In the genomic region with DNA sequence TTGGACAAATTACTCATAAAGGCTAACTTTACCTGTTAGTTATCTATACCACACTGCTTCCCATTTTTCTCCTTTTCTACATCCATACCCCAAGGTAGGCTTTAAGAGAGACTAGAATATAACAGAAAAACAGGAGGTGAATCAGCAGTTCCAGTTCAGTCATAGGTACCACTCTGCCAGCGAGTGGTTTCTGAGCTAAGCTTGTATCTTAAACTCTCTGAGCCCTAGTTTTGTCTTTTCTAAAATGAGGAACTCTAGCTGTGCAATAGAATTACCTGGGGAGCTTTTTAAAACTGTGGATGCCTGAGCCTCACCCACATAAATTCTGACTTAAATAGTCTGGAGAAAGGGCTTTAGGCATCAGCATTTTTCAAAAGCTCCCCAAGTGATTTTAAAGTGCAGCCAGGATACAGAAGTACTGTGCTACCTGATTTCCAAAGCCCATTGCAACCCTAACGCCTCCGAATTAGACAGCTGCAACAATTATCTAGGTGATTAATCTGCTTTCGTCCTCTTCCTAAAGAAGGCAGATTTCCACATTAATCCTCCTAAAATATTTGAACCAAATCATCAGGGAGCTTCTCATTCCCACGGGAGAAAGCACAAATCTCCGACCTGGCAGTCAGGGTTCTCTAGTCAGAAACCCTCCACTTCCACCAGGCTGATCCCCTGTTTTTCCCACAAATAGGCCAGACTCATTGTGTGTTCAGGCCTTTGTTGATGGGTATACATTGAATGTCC, we compare ENCODE assay signal across 21 cellular contexts. TPM values are rescaled to one million over a fixed set of nuclear protein-coding genes. Genes with fewer than 3 reads are reported as not detected.
A peak's percentile ranks its signal among the peaks of the same experiment; 100 is the strongest.
DNase-seq lines count a peak whose midpoint lies in the region; ATAC-seq lines count a peak whose summit lies in the region.
"Had no signal": no experiment of that assay in that cellular context is flagged by ENCODE, and none has a peak within 500 bp of the region (broad histone marks: within the 10 kb centered on the region; RNA-seq: fewer than 3 reads in every experiment).

No MANE protein-coding gene starts in this region.

- H3K27me3 ChIP-seq in right cardiac atrium (ENCODE audit: control insufficient read depth, insufficient read depth): no peaks in the 10 kb centered on the region
- H3K27me3 ChIP-seq: cardiac muscle cell, tibial artery had no signal

- no peak for DNase-seq in activated CD4-positive, alpha-beta T cell treated with anti-CD3 and anti-CD28 coated beads for 36 hours
- DNase-seq in activated CD4-positive, alpha-beta T cell treated with anti-CD3 and anti-CD28 coated beads, Interleukin-2, amount 10 ng/mL, durations not matched to agents 24 days and 14 days: no peak
- DNase-seq in NCI-H146 (lab: John Stamatoyannopoulos, UW): peak; percentile 43
- no peak for DNase-seq in central memory CD8-positive, alpha-beta T cell (ENCODE audit: low spot score in 2 of 2)
- DNase-seq in putamen (ENCODE audit: low spot score): peak; percentile 72
- no peak for DNase-seq in mesenteric fat pad (ENCODE audit: low spot score)
- DNase-seq in right cardiac atrium: no peak
- no peak for DNase-seq in NCI-H446 treated with DMSO at 0.1 percent for 48 hours (lab: John Stamatoyannopoulos, UW)
- DNase-seq: activated naive CD4-positive, alpha-beta T cell; amniotic stem cell; immature natural killer cell; NCI-H1694 treated with DMSO at 0.1 percent for 48 hours; NCI-H226; NK-92 treated with Interleukin-12 subunit alpha and Interleukin-12 subunit beta, amount 100 ng/mL, for 24 hours; stimulated activated naive CD8-positive, alpha-beta T cell treated with anti-CD3 and anti-CD28 coated beads, Interleukin-15, Interleukin-2, amounts not matched to agents 100 U/mL and 50 U/mL, for 24 hours; T-cell had no signal

- no peaks in the 10 kb centered on the region for H3K9me3 ChIP-seq in right cardiac atrium (ENCODE audit: control insufficient read depth, low read length)
- H3K9me3 ChIP-seq: tibial artery had no signal

- H3K27ac ChIP-seq in right cardiac atrium (ENCODE audit: low read length): no peak overlapping the region
- H3K27ac ChIP-seq: cardiac muscle cell, KMS-11, tibial artery had no signal

- no peaks in the 10 kb centered on the region for H3K27me3 Mint-ChIP-seq in activated CD4-positive, alpha-beta T cell treated with anti-CD3 and anti-CD28 coated beads for 36 hours
- H3K27me3 Mint-ChIP-seq in activated CD4-positive, alpha-beta T cell treated with anti-CD3 and anti-CD28 coated beads, Interleukin-2, amount 10 ng/mL, durations not matched to agents 24 days and 14 days: no peaks in the 10 kb centered on the region
- H3K27me3 Mint-ChIP-seq in central memory CD8-positive, alpha-beta T cell: no peaks in the 10 kb centered on the region
- H3K27me3 Mint-ChIP-seq: T-cell had no signal

- no peak overlapping the region for H3K27ac Mint-ChIP-seq in activated CD4-positive, alpha-beta T cell treated with anti-CD3 and anti-CD28 coated beads for 36 hours
- no peak overlapping the region for H3K27ac Mint-ChIP-seq in activated CD4-positive, alpha-beta T cell treated with anti-CD3 and anti-CD28 coated beads, Interleukin-2, amount 10 ng/mL, durations not matched to agents 24 days and 14 days
- H3K27ac Mint-ChIP-seq in central memory CD8-positive, alpha-beta T cell (ENCODE audit: low read depth): peak overlapping the region; percentile 35

- POLR2A ChIA-PET in activated CD4-positive, alpha-beta T cell treated with anti-CD3 and anti-CD28 coated beads for 36 hours (lab: Charles Lee): interaction anchor here (1.2 kb wide), 1 partner anchor 96 kb away, joined by 4 read pairs; the partner anchor contains the start of gene TBCC

- H3K4me3 ChIP-seq in right cardiac atrium (ENCODE audit: low read length): no peak overlapping the region
- H3K4me3 ChIP-seq: cardiac muscle cell, smooth muscle cell, tibial artery had no signal

- CTCF ChIA-PET in activated CD4-positive, alpha-beta T cell treated with anti-CD3 and anti-CD28 coated beads for 36 hours (lab: Charles Lee): interaction anchor here (0.7 to 1.2 kb wide), 2 partner anchors 49 to 59 kb away, joined by 3 to 4 read pairs; no protein-coding TSS in a partner anchor

- intact Hi-C loops in activated CD4-positive, alpha-beta T cell treated with anti-CD3 and anti-CD28 coated beads for 36 hours (cut with DNase I, micrococcal nuclease): no loop called here
- intact Hi-C loops in activated CD4-positive, alpha-beta T cell treated with anti-CD3 and anti-CD28 coated beads, Interleukin-2, amount 10 ng/mL, durations not matched to agents 24 days and 14 days (cut with micrococcal nuclease): no loop called here
- intact Hi-C loops in right cardiac atrium (cut with DNase I): no loop called here

- H3K36me3 Mint-ChIP-seq in activated CD4-positive, alpha-beta T cell treated with anti-CD3 and anti-CD28 coated beads for 36 hours (ENCODE audit: low read depth): peaks cover 10% of the 10 kb centered on the region
- peaks cover 13% of the 10 kb centered on the region for H3K36me3 Mint-ChIP-seq in activated CD4-positive, alpha-beta T cell treated with anti-CD3 and anti-CD28 coated beads, Interleukin-2, amount 10 ng/mL, durations not matched to agents 24 days and 14 days (ENCODE audit: low read depth)
- H3K36me3 Mint-ChIP-seq in central memory CD8-positive, alpha-beta T cell (ENCODE audit: insufficient read depth): peaks cover 26% of the 10 kb centered on the region

- ATAC-seq in activated CD4-positive, alpha-beta T cell treated with anti-CD3 and anti-CD28 coated beads for 36 hours: peak; percentile 65
- ATAC-seq in central memory CD8-positive, alpha-beta T cell (replicated peaks; ENCODE audit: extremely low read depth, poor library complexity, severe bottlenecking): no peak
- no peak for ATAC-seq in right cardiac atrium
- ATAC-seq: Panc1; stimulated activated naive CD8-positive, alpha-beta T cell treated with anti-CD3 and anti-CD28 coated beads, Interleukin-15, Interleukin-2, amounts not matched to agents 100 U/mL and 50 U/mL, for 24 hours; T-cell had no signal

- H3K4me1 Mint-ChIP-seq in activated CD4-positive, alpha-beta T cell treated with anti-CD3 and anti-CD28 coated beads for 36 hours: peaks cover 27% of the 10 kb centered on the region
- H3K4me1 Mint-ChIP-seq in activated CD4-positive, alpha-beta T cell treated with anti-CD3 and anti-CD28 coated beads, Interleukin-2, amount 10 ng/mL, durations not matched to agents 24 days and 14 days: peaks cover 4% of the 10 kb centered on the region
- peaks cover 18% of the 10 kb centered on the region for H3K4me1 Mint-ChIP-seq in central memory CD8-positive, alpha-beta T cell

- WGBS in right cardiac atrium: 85% methylated on average over 6 of the region's 6 CpGs

- no peaks in the 10 kb centered on the region for H3K4me1 ChIP-seq in right cardiac atrium (ENCODE audit: control insufficient read depth, insufficient read depth, low read length)
- H3K4me1 ChIP-seq: tibial artery had no signal

- no peaks in the 10 kb centered on the region for H3K9me3 Mint-ChIP-seq in activated CD4-positive, alpha-beta T cell treated with anti-CD3 and anti-CD28 coated beads for 36 hours (ENCODE audit: low read depth)
- H3K9me3 Mint-ChIP-seq in activated CD4-positive, alpha-beta T cell treated with anti-CD3 and anti-CD28 coated beads, Interleukin-2, amount 10 ng/mL, durations not matched to agents 24 days and 14 days: no peaks in the 10 kb centered on the region
- no peaks in the 10 kb centered on the region for H3K9me3 Mint-ChIP-seq in central memory CD8-positive, alpha-beta T cell
- H3K9me3 Mint-ChIP-seq: immature natural killer cell, T-cell had no signal

- H3K4me3 Mint-ChIP-seq in activated CD4-positive, alpha-beta T cell treated with anti-CD3 and anti-CD28 coated beads for 36 hours: no peak overlapping the region
- no peak overlapping the region for H3K4me3 Mint-ChIP-seq in activated CD4-positive, alpha-beta T cell treated with anti-CD3 and anti-CD28 coated beads, Interleukin-2, amount 10 ng/mL, durations not matched to agents 24 days and 14 days
- H3K4me3 Mint-ChIP-seq in central memory CD8-positive, alpha-beta T cell: no peak overlapping the region
- H3K4me3 Mint-ChIP-seq: immature natural killer cell, T-cell had no signal

RNA-seq across cellular contexts. Expression of gene RPL7L1, which starts 37.4 kb away (rescaled TPM):
- 100 to 1,000 TPM; 124 to 152 TPM for total RNA-seq in activated CD4-positive, alpha-beta T cell treated with anti-CD3 and anti-CD28 coated beads for 36 hours
- 182 and 189 TPM in 2 replicates for total RNA-seq in activated CD4-positive, alpha-beta T cell treated with anti-CD3 and anti-CD28 coated beads, Interleukin-2, amount 10 ng/mL, durations not matched to agents 24 days and 14 days
- 82.2 TPM for total RNA-seq in mesenteric fat pad
- 10 to 100 TPM; 50.5 to 59.1 (median 51.7) TPM for total RNA-seq in right cardiac atrium
- polyA plus RNA-seq in right cardiac atrium: 38.7 TPM

Comparison
In these comparisons a context has a peak if more than half of its experiments do, and no peak if none do; other contexts are left out.
1. DNase-seq: peak in NCI-H146 (single experiment) and putamen (single experiment); none in activated CD4-positive, alpha-beta T cell treated with anti-CD3 and anti-CD28 coated beads for 36 hours (single experiment), activated CD4-positive, alpha-beta T cell treated with anti-CD3 and anti-CD28 coated beads, Interleukin-2, amount 10 ng/mL, durations not matched to agents 24 days and 14 days (single experiment), central memory CD8-positive, alpha-beta T cell (0 of 2), mesenteric fat pad (single experiment), right cardiac atrium (0 of 3) and NCI-H446 treated with DMSO at 0.1 percent for 48 hours (single experiment).